8 cellular contexts compared by ENCODE assay signal in genomic region chr9:105243015-105243686, GRCh38. TPM values are rescaled to one million over a fixed set of nuclear protein-coding genes. Genes with fewer than 3 reads are reported as not detected.
DNase-seq lines count a peak whose midpoint lies in the region; ATAC-seq and TF ChIP-seq lines count a peak whose summit lies in the region.

No MANE protein-coding gene starts in this region.

- H3K9me3 ChIP-seq in esophagus muscularis mucosa: no peaks in the 10 kb centered on the region
- no peaks in the 10 kb centered on the region for H3K9me3 ChIP-seq in psoas muscle

- WGBS in esophagus muscularis mucosa: 49% methylated on average over 5 of the region's 5 CpGs
- WGBS in psoas muscle, 3 donors: 35 to 43% (median 36%) methylated on average over 5 of the region's 5 CpGs

- no peak for TF ChIP-seq POLR2A in esophagus muscularis mucosa (IDR thresholded peaks at IDR 0.05; ENCODE audit: low read depth)

- TF ChIP-seq EP300 in esophagus muscularis mucosa (IDR thresholded peaks at IDR 0.05): no peak

- no peak for TF ChIP-seq CTCF in esophagus muscularis mucosa (IDR thresholded peaks at IDR 0.05)
- no peak for TF ChIP-seq CTCF in psoas muscle (IDR thresholded peaks at IDR 0.05)

- H3K4me3 ChIP-seq in esophagus muscularis mucosa (no peak overlapping the region), psoas muscle (no peak overlapping the region)

- H3K27ac ChIP-seq in esophagus muscularis mucosa (replicated peaks in 1 of 4): peak overlapping the region; percentile 42 to 84 (median 69)
- H3K27ac ChIP-seq in psoas muscle: peak overlapping the region; percentile 80

- H3K4me1 ChIP-seq in esophagus muscularis mucosa (peaks cover 9 to 53% (median 49%) of the 10 kb centered on the region in 4 donors), psoas muscle (peaks cover 9% of the 10 kb centered on the region)

- intact Hi-C loops in esophagus muscularis mucosa (cut with DNase I): loop anchor here (5.0 to 10.0 kb wide), 3 partner anchors 36 to 316 kb away; partner anchors contain the start of gene ABCA1
- intact Hi-C loops in psoas muscle (cut with DNase I): loop anchor here in 1 of 2 donors (5.0 kb wide), 1 partner anchor 316 kb away; the partner anchor contains the start of gene ABCA1

- H3K27me3 ChIP-seq in esophagus muscularis mucosa (no peaks in the 10 kb centered on the region), psoas muscle (ENCODE audit: insufficient read depth in 3 of 3, low read length in 2 of 3) (no peaks in the 10 kb centered on the region)

- peak; percentile 5 for ATAC-seq in SK-N-SH treated with all-trans-retinoic acid at 6 μM for 48 hours
- no peak for ATAC-seq in psoas muscle

- DNase-seq in ELR (ENCODE audit: low read depth): peak; percentile 93
- DNase-seq in esophagus muscularis mucosa (ENCODE audit: extremely low spot score): no peak
- no peak for DNase-seq in psoas muscle
- DNase-seq in NCI-H187 treated with DMSO at 0.1 percent for 48 hours (lab: John Stamatoyannopoulos, UW): no peak
- DNase-seq in effector CD8-positive, alpha-beta T cell (lab: John Stamatoyannopoulos, UW): no peak
- no peak for DNase-seq in activated CD4-positive, alpha-beta T cell treated with anti-CD3 and anti-CD28 coated beads, Interleukin-2, amount 50 U/mL, for 1 hour
- DNase-seq in activated CD4-positive, alpha-beta T cell treated with anti-CD3 and anti-CD28 coated beads for 1 hour: no peak

- H3K36me3 ChIP-seq in esophagus muscularis mucosa (no peaks in the 10 kb centered on the region), psoas muscle (ENCODE audit: insufficient read depth in 1 of 2, low read depth in 1 of 2) (no peaks in the 10 kb centered on the region)

TF ChIP-seq in SK-N-SH treated with all-trans-retinoic acid at 6 μM for 48 hours, 23 proteins besides CTCF, POLR2A, EP300 and RAD21:
- TF ChIP-seq ISL1 (CRISPR knock-in tag; IDR thresholded peaks at IDR 0.05) (peak; percentile 46), POU6F1 (CRISPR knock-in tag; IDR thresholded peaks at IDR 0.05; ENCODE audit: borderline replicate concordance, low read depth) (no peak)

RNA-seq across cellular contexts. Expression of gene SLC44A1, which starts 1.3 kb away (rescaled TPM):
- total RNA-seq in esophagus muscularis mucosa (10 to 100 TPM; 25.7 to 37.8 (median 28.3) TPM), psoas muscle (10 to 100 TPM in 2 of 4 donors, 1 to 10 TPM in 2; 7.0 to 18.9 (median 9.8) TPM)
- 1 to 10 TPM; 3.3 to 6.3 (median 4.0) TPM for polyA plus RNA-seq in psoas muscle
